17 cellular contexts compared by ENCODE assay signal in the genomic region with DNA sequence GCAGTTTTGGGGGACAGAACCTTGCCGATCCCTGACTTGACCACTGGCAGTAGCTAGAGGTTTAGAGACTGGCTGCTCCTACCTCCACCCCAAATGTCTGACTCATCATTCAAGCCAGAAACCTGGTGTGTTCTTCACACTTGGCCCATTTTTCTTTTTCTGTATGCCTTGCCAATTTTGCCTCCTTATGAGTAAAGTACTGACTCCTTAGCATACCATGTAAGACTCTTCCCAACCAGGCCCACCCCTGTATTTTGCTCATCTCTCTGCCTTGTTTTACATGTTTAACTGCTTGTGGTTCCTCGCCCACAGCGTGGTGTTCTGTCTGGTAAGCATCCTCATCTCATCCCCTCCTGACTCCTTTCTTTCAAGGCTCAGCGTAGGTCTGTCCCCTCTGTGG. TPM values are rescaled to one million over a fixed set of nuclear protein-coding genes. Genes with fewer than 3 reads are reported as not detected.
DNase-seq lines count a peak whose midpoint lies in the region; ATAC-seq, FAIRE-seq and TF ChIP-seq lines count a peak whose summit lies in the region.
"Had no signal": no experiment of that assay in that cellular context is flagged by ENCODE, and none has a peak within 500 bp of the region (broad histone marks: within the 10 kb centered on the region; RNA-seq: fewer than 3 reads in every experiment).

No MANE protein-coding gene starts in this region.

- no peak for ATAC-seq in HG03045 (IDR thresholded peaks at IDR 0.05; ENCODE audit: unreplicated experiment)

- peaks cover 47% of the 10 kb centered on the region for H3F3A ChIP-seq in GM23248 (ENCODE audit: insufficient read depth)

- peaks cover 12% of the 10 kb centered on the region for H3K4me1 ChIP-seq in GM23248 (ENCODE audit: insufficient read depth)
- no peaks in the 10 kb centered on the region for H3K4me1 ChIP-seq in effector memory CD4-positive, alpha-beta T cell (ENCODE audit: control insufficient read depth, insufficient read depth, low read length, poor library complexity, severe bottlenecking)
- H3K4me1 ChIP-seq: HAP-1 had no signal

- H3K9me2 ChIP-seq in GM23248 (ENCODE audit: insufficient read depth), result no peaks in the 10 kb centered on the region

- in situ Hi-C loops in GM23248 (cut with MboI) (no loop called here), astrocyte of the cerebellum (cut with HindIII; ENCODE audit: low sequenced_read_pairs) (no loop called here)

- no peak for TF ChIP-seq CTCF in astrocyte of the cerebellum (IDR thresholded peaks at IDR 0.05; ENCODE audit: low read depth, low read length, missing control alignments)

- H2AFZ ChIP-seq in GM23248, result no peak overlapping the region
- H2AFZ ChIP-seq: hepatocyte had no signal

- H3K9ac ChIP-seq in GM23248, result 0 out of 2 replicates have a peak overlapping the region, but pooled peaks have one; percentile 16

- WGBS in GM23248 (ENCODE audit: low coverage in 1 of 2, low lambda C conversion rate in 2 of 2, missing lambda C conversion rate in 2 of 2), 2 experiments, result 90 to 91% methylated on average over 4 of the region's 4 CpGs

- H3K79me2 ChIP-seq in GM23248 (ENCODE audit: insufficient read depth), result no peaks in the 10 kb centered on the region
- H3K79me2 ChIP-seq: hepatocyte had no signal

- H3K4me3 ChIP-seq in GM23248 (no peak overlapping the region), astrocyte of the cerebellum (ENCODE audit: low read depth, low read length) (no peak overlapping the region)
- H3K4me3 ChIP-seq in effector memory CD4-positive, alpha-beta T cell (ENCODE audit: insufficient read depth, low read depth, low read length, poor library complexity, severe bottlenecking), result no peak overlapping the region
- H3K4me3 ChIP-seq: HAP-1, hepatocyte, lung had no signal

- FAIRE-seq in GM19239 (lab: Jason Lieb, UNC), result no peak

- H3K9me3 ChIP-seq in GM23248 (ENCODE audit: low read depth), result no peaks in the 10 kb centered on the region
- no peaks in the 10 kb centered on the region for H3K9me3 ChIP-seq in effector memory CD4-positive, alpha-beta T cell (ENCODE audit: control insufficient read depth, low read length)
- H3K9me3 ChIP-seq: HAP-1 had no signal

- no peaks in the 10 kb centered on the region for H3K27me3 ChIP-seq in GM23248 (replicated peaks; ENCODE audit: insufficient read depth)
- no peaks in the 10 kb centered on the region for H3K27me3 ChIP-seq in effector memory CD4-positive, alpha-beta T cell (replicated peaks; ENCODE audit: control insufficient read depth, insufficient read depth, low read length, poor library complexity, severe bottlenecking)
- H3K27me3 ChIP-seq: hepatocyte had no signal

- DNase-seq in AG08395 (ENCODE audit: low spot score), result peak; percentile 16
- peak; percentile 70 for DNase-seq in GM23248
- DNase-seq in astrocyte of the cerebellum (ENCODE audit: low read depth), result peak; percentile 22
- peak; percentile 58 for DNase-seq in iris pigment epithelial cell (ENCODE audit: low read depth)
- DNase-seq in GM19239 (ENCODE audit: insufficient read length, low spot score), result no peak
- no peak for DNase-seq in GF-D8 (lab: John Stamatoyannopoulos, UW)
- DNase-seq in effector memory CD4-positive, alpha-beta T cell, result no peak
- DNase-seq: activated CD4-positive, alpha-beta T cell treated with anti-CD3 and anti-CD28 coated beads for 1 hour; activated gamma-delta T cell treated with Interleukin-2 at 50 U/mL for 16 hours; NCI-H146; NCI-H774; SIG-M5; stimulated activated CD4-positive, alpha-beta T cell treated with anti-CD3 and anti-CD28 coated beads, Interleukin-15, amount 100 ng/mL, for 24 hours had no signal

- peak overlapping the region; percentile 51 for H3K27ac ChIP-seq in GM23248
- no peak overlapping the region for H3K27ac ChIP-seq in effector memory CD4-positive, alpha-beta T cell (ENCODE audit: insufficient read depth, low read length, poor library complexity, severe bottlenecking)
- H3K27ac ChIP-seq: hepatocyte had no signal

- H3K4me2 ChIP-seq in GM23248 (ENCODE audit: unreplicated experiment), result no peak overlapping the region
- H3K4me2 ChIP-seq: hepatocyte had no signal

- H4K20me1 ChIP-seq in GM23248 (ENCODE audit: insufficient read depth), result no peaks in the 10 kb centered on the region

- H3K36me3 ChIP-seq in GM23248 (ENCODE audit: low read depth), result peaks cover 66% of the 10 kb centered on the region
- peaks cover 89% of the 10 kb centered on the region for H3K36me3 ChIP-seq in effector memory CD4-positive, alpha-beta T cell (ENCODE audit: control insufficient read depth, insufficient read depth, low read length)

RNA-seq across cellular contexts. Expression of gene NUP88, which starts 37.9 kb away (rescaled TPM):
- total RNA-seq in GM23248 (2014; rRNA removed; shearing (Covaris generic)), result 42.9 and 50.6 TPM in 2 replicates
- polyA plus RNA-seq in GM23248 (2016; fragmentation: Nextera tagmentation; extraction: Ambion mirVana), result 42.9 and 52.6 TPM in 2 replicates

RNA-seq across cellular contexts. Expression of gene RPAIN, which starts 38.4 kb away (rescaled TPM):
- 9.0 and 15.7 TPM in 2 replicates for total RNA-seq in GM23248 (2014; rRNA removed; shearing (Covaris generic))
- 21.4 and 22.0 TPM in 2 replicates for polyA plus RNA-seq in GM23248 (2016; fragmentation: Nextera tagmentation; extraction: Ambion mirVana)

RNA-seq across cellular contexts. Expression of gene C1QBP, which starts 57.4 kb away (rescaled TPM):
- total RNA-seq in GM23248 (2014; rRNA removed; shearing (Covaris generic)), result 119 and 131 TPM in 2 replicates
- polyA plus RNA-seq in GM23248 (2016; fragmentation: Nextera tagmentation; extraction: Ambion mirVana), result 235 and 241 TPM in 2 replicates

Comparison
In these comparisons a context has a peak if more than half of its experiments do, and no peak if none do; other contexts are left out.
1. DNase-seq: peak in AG08395 (single experiment), GM23248 (single experiment), astrocyte of the cerebellum (single experiment) and iris pigment epithelial cell (single experiment); none in GM19239 (single experiment), GF-D8 (single experiment) and effector memory CD4-positive, alpha-beta T cell (0 of 3).